ENCODE assay signal across 1 cellular context in the genomic region with DNA sequence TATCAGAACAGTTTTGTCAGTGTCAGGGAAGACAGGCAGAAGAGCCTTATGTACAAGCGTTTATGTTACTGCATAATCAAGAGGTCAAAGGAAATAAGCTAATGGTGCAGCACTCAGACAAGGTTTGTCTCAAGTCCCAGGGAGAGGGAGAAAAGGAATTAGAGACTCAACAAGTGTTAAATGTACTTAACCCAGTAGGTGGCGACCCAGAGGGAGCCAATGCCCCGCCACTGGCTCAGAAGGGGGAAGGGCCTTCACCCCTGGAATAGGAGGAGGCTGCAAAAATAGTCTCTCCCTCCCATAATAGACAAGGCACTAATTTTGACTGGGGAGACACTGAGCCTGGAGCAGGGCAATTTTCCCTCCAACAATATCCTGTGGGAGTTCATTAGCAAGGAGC.
TF ChIP-seq lines count a peak whose summit lies in the region.

No MANE protein-coding gene starts in this region.

TF ChIP-seq in HepG2, 621 proteins besides CTCF, POLR2A, EP300 and RAD21 (continued from another document):
- TF ChIP-seq BRF2 (CRISPR knock-in tag; IDR thresholded peaks at IDR 0.05) (no peak), ZNF646 (CRISPR knock-in tag; IDR thresholded peaks at IDR 0.05) (no peak), FOXK1 (CRISPR knock-in tag; IDR thresholded peaks at IDR 0.05; ENCODE audit: borderline replicate concordance, low read depth) (no peak), SRY (CRISPR knock-in tag; IDR thresholded peaks at IDR 0.05) (no peak), NR2C2 (CRISPR knock-in tag; IDR thresholded peaks at IDR 0.05; ENCODE audit: borderline replicate concordance) (no peak)
